Comparison of ENCODE assay signal across 9 cellular contexts in the genomic region with DNA sequence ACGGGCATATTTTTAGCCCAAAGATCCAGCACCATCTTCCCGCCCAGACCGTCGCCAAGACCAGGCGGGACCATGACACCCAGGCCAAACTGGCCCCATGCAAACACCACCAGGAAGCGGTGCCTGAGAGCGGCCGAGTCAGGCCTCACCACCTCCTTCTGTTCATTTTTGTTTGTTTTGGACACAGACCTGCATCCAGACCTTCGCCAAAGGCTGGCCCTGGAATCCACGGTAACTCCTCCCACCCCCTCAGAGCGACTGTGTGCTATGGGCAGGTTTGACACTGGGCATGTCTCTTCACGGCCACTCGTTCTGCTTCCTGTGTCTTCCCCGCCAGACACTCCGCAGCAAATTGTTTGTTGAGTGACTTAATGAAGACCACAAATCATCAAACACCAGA. TPM values are rescaled to one million over a fixed set of nuclear protein-coding genes. Genes with fewer than 3 reads are reported as not detected.
DNase-seq lines count a peak whose midpoint lies in the region; ATAC-seq, FAIRE-seq and TF ChIP-seq lines count a peak whose summit lies in the region.
"Had no signal": no experiment of that assay in that cellular context is flagged by ENCODE, and none has a peak within 500 bp of the region (broad histone marks: within the 10 kb centered on the region; RNA-seq: fewer than 3 reads in every experiment).

No MANE protein-coding gene starts in this region.

- no peaks in the 10 kb centered on the region for H3K36me3 ChIP-seq in GM23248 (ENCODE audit: low read depth)
- peaks cover 0 to 6% (median 3%) of the 10 kb centered on the region in 4 donors for H3K36me3 ChIP-seq in sigmoid colon

- H3K27ac ChIP-seq in GM23248 = peak overlapping the region; percentile 100
- H3K27ac ChIP-seq in VCaP = peak overlapping the region; percentile 100
- H3K27ac ChIP-seq in sigmoid colon = peak overlapping the region; percentile 96 to 99 (median 98)

- peak; percentile 32 for DNase-seq in GM23248
- DNase-seq in left cardiac atrium = peak; percentile 72
- DNase-seq in sigmoid colon = no peak
- no peak for DNase-seq in hepatic stellate cell (ENCODE audit: low spot score)
- no peak for DNase-seq in HPDE6-E6E7 (ENCODE audit: extremely low spot score)
- no peak for DNase-seq in frontal cortex (ENCODE audit: low spot score in 2 of 2)
- DNase-seq: NCI-H226 had no signal

- 60 to 62% methylated on average over 15 of the region's 15 CpGs for WGBS in GM23248 (ENCODE audit: low coverage in 1 of 2, low lambda C conversion rate in 2 of 2, missing lambda C conversion rate in 2 of 2), 2 experiments
- WGBS in sigmoid colon, 2 donors = 25 to 59% methylated on average over 15 of the region's 15 CpGs

- TF ChIP-seq POLR2A in sigmoid colon (IDR thresholded peaks at IDR 0.05) = no peak

- TF ChIP-seq EP300 in sigmoid colon (IDR thresholded peaks at IDR 0.05) = no peak

- H3K4me1 ChIP-seq in GM23248 (ENCODE audit: insufficient read depth) (peaks cover 59% of the 10 kb centered on the region), sigmoid colon (peaks cover 0 to 90% (median 82%) of the 10 kb centered on the region in 4 donors)

- no peaks in the 10 kb centered on the region for H3K9me2 ChIP-seq in GM23248 (ENCODE audit: insufficient read depth)

- TF ChIP-seq CTCF in VCaP (conservative IDR thresholded peaks at IDR 0.05) (no peak), sigmoid colon (IDR thresholded peaks at IDR 0.05) (no peak)

- H4K20me1 ChIP-seq in GM23248 (ENCODE audit: insufficient read depth) = no peaks in the 10 kb centered on the region

- intact Hi-C loops in left cardiac atrium (cut with DNase I) = loop anchor here in 1 of 2 donors (5.0 kb wide), 1 partner anchor 47 kb away; a partner anchor contains a TSS
- intact Hi-C loops in sigmoid colon (cut with DNase I) = no loop called here

- peaks cover 55% of the 10 kb centered on the region for H3F3A ChIP-seq in GM23248 (ENCODE audit: insufficient read depth)

- no peaks in the 10 kb centered on the region for H3K9me3 ChIP-seq in GM23248 (ENCODE audit: low read depth)
- H3K9me3 ChIP-seq in sigmoid colon = no peaks in the 10 kb centered on the region

- H2AFZ ChIP-seq in GM23248 = no peak overlapping the region

- in situ Hi-C loops in GM23248 (cut with MboI) = no loop called here

- H3K9ac ChIP-seq in GM23248 = 0 out of 2 replicates have a peak overlapping the region, but pooled peaks have one; percentile 2

- H3K4me2 ChIP-seq in GM23248 (ENCODE audit: unreplicated experiment) = no peak overlapping the region

- H3K4me3 ChIP-seq in GM23248 (no peak overlapping the region), sigmoid colon (no peak overlapping the region)

- H3K79me2 ChIP-seq in GM23248 (ENCODE audit: insufficient read depth) = peaks cover 64% of the 10 kb centered on the region

- no peak for FAIRE-seq in frontal cortex (lab: Jason Lieb, UNC)

- H3K27me3 ChIP-seq in GM23248 (replicated peaks; ENCODE audit: insufficient read depth) (no peaks in the 10 kb centered on the region), sigmoid colon (no peaks in the 10 kb centered on the region)

- ATAC-seq in left cardiac atrium (peak in 1 of 2 donors; percentile 8), GM18511 (IDR thresholded peaks at IDR 0.05; ENCODE audit: unreplicated experiment) (no peak)

RNA-seq across cellular contexts. Expression of a gene that starts 47.2 kb away (rescaled TPM):
- total RNA-seq in GM23248 (2014; rRNA removed; shearing (Covaris generic)) = 37.7 and 66.0 TPM in 2 replicates
- polyA plus RNA-seq in GM23248 (2016; fragmentation: Nextera tagmentation; extraction: Ambion mirVana) (40.8 and 43.5 TPM in 2 replicates), sigmoid colon (10 to 100 TPM; 18.6 to 81.8 (median 24.7) TPM)
- total RNA-seq in left cardiac atrium (100 to 1,000 TPM; 117 to 154 TPM), sigmoid colon (100 to 1,000 TPM in 1 of 4 donors, 10 to 100 TPM in 3; 42.5 to 134 (median 73.5) TPM), frontal cortex (7.3 TPM)

Comparison
In these comparisons a context has a peak if more than half of its experiments do, and no peak if none do; other contexts are left out.
1. DNase-seq: peak in GM23248 (single experiment) and left cardiac atrium (single experiment); none in sigmoid colon (single experiment), hepatic stellate cell (single experiment), HPDE6-E6E7 (single experiment) and frontal cortex (0 of 2).
2. Peak in every context shown above with its lines, with median percentiles within 50 percentile points of each other: H3K27ac ChIP-seq.